8 cellular contexts compared by ENCODE assay signal in genomic region chr5:177349762-177350161, GRCh38. TPM values are rescaled to one million over a fixed set of nuclear protein-coding genes. Genes with fewer than 3 reads are reported as not detected.
DNase-seq lines count a peak whose midpoint lies in the region; ATAC-seq and TF ChIP-seq lines count a peak whose summit lies in the region.

No MANE protein-coding gene starts in this region.

- H3K9me3 Mint-ChIP-seq in brain: peaks cover 0 to 4% (median 0%) of the 10 kb centered on the region in 5 experiments
- peaks cover 0 to 5% (median 0%) of the 10 kb centered on the region in 11 donors for H3K9me3 Mint-ChIP-seq in naive thymus-derived CD4-positive, alpha-beta T cell

- no peaks in the 10 kb centered on the region for H3K27me3 ChIP-seq in HL-60 (ENCODE audit: insufficient read depth, poor library complexity, severe bottlenecking)
- H3K27me3 ChIP-seq in naive thymus-derived CD4-positive, alpha-beta T cell (ENCODE audit: control insufficient read depth in 2 of 2, insufficient read depth in 2 of 2, low read length in 2 of 2): no peaks in the 10 kb centered on the region

- CTCF ChIA-PET in naive thymus-derived CD4-positive, alpha-beta T cell (lab: Charles Lee): interaction anchor here (1.3 to 3.4 kb wide), 2 partner anchors 21 to 35 kb away, joined by 4 to 13 read pairs; no protein-coding TSS in a partner anchor

- intact Hi-C loops in naive thymus-derived CD4-positive, alpha-beta T cell (cut with micrococcal nuclease): loop anchor here (2.0 to 5.0 kb wide), 5 partner anchors 21 to 961 kb away; partner anchors contain the start of genes HIGD2A (in 1 of the 2), NOP16 (in 1 of the 2), NSD1 (in 1 of the 2) and RNF44 (in 1 of the 2)

- no peak for ATAC-seq in naive thymus-derived CD4-positive, alpha-beta T cell
- no peak for ATAC-seq in HG03378 (IDR thresholded peaks at IDR 0.05; ENCODE audit: unreplicated experiment)

- peaks cover 29 to 35% of the 10 kb centered on the region in 2 donors for H3K4me1 ChIP-seq in naive thymus-derived CD4-positive, alpha-beta T cell (ENCODE audit: control insufficient read depth in 2 of 2, insufficient read depth in 2 of 2, low read length in 2 of 2)

- peaks cover 23% of the 10 kb centered on the region for H3K27me3 Mint-ChIP-seq in brain
- H3K27me3 Mint-ChIP-seq in naive thymus-derived CD4-positive, alpha-beta T cell: no peaks in the 10 kb centered on the region

- POLR2A ChIA-PET in naive thymus-derived CD4-positive, alpha-beta T cell (lab: Charles Lee): interaction anchor here (0.8 kb wide), 1 partner anchor 46 kb away, joined by 3 read pairs; the partner anchor contains the start of genes PRELID1 and RAB24

- H3K4me3 ChIP-seq in AG10803 (ENCODE audit: low read length) (peak overlapping the region; percentile 100; the same call in 1 of the 2 replicates), HL-60 (replicated peaks; ENCODE audit: insufficient read depth, low read length) (peak overlapping the region; percentile 90)
- H3K4me3 ChIP-seq in naive thymus-derived CD4-positive, alpha-beta T cell (ENCODE audit: low read length): no peak overlapping the region

- TF ChIP-seq CTCF in AG10803 (conservative IDR thresholded peaks at IDR 0.05; ENCODE audit: low read length): no peak
- TF ChIP-seq CTCF in HL-60 (IDR thresholded peaks at IDR 0.05; ENCODE audit: insufficient read depth, low read length): no peak
- TF ChIP-seq CTCF in brain (conservative IDR thresholded peaks at IDR 0.05): no peak

- H3K36me3 ChIP-seq in naive thymus-derived CD4-positive, alpha-beta T cell (ENCODE audit: control insufficient read depth in 2 of 3, insufficient read depth in 3 of 3, low read length in 3 of 3): peaks cover 0 to 40% (median 5%) of the 10 kb centered on the region in 3 experiments

- DNase-seq in AG10803 (ENCODE audit: low read depth) (no peak), HL-60 (ENCODE audit: low read depth in 1 of 2, low spot score in 1 of 2) (no peak), iPS-NIHi11 (ENCODE audit: low spot score) (no peak), retina (no peak)
- DNase-seq in naive thymus-derived CD4-positive, alpha-beta T cell: no peak
- no peak for DNase-seq in activated effector memory CD4-positive, alpha-beta T cell treated with Interleukin-2 at 50 U/mL for 16 hours

- peak overlapping the region; percentile 98 to 100 (median 100) for H3K4me3 Mint-ChIP-seq in brain
- H3K4me3 Mint-ChIP-seq in naive thymus-derived CD4-positive, alpha-beta T cell: peak overlapping the region; percentile 71 to 99 (median 98)

- H3K36me3 Mint-ChIP-seq in brain: peaks cover 24% of the 10 kb centered on the region
- peaks cover 4 to 22% (median 7%) of the 10 kb centered on the region in 5 donors for H3K36me3 Mint-ChIP-seq in naive thymus-derived CD4-positive, alpha-beta T cell

- H3K4me1 Mint-ChIP-seq in brain: peaks cover 52% of the 10 kb centered on the region
- peaks cover 47 to 68% (median 58%) of the 10 kb centered on the region in 7 donors for H3K4me1 Mint-ChIP-seq in naive thymus-derived CD4-positive, alpha-beta T cell

- H3K9me3 ChIP-seq in naive thymus-derived CD4-positive, alpha-beta T cell (ENCODE audit: control insufficient read depth in 2 of 3, low read length in 3 of 3): no peaks in the 10 kb centered on the region

- peak overlapping the region; percentile 25 to 100 (median 84) for H3K27ac Mint-ChIP-seq in brain
- H3K27ac Mint-ChIP-seq in naive thymus-derived CD4-positive, alpha-beta T cell: peak overlapping the region; percentile 58 to 100 (median 74)

- no peak overlapping the region for H3K27ac ChIP-seq in HL-60 (replicated peaks)
- H3K27ac ChIP-seq in naive thymus-derived CD4-positive, alpha-beta T cell (ENCODE audit: low read depth, low read length): peak overlapping the region; percentile 4

RNA-seq across cellular contexts. Expression of gene LMAN2, which starts 1.7 kb away (rescaled TPM):
- polyA plus RNA-seq in brain (ENCODE audit: insufficient read depth, low read depth, low replicate concordance): 130 TPM
- 100 to 1,000 TPM in 2 of 5 experiments, 10 to 100 TPM in 3; 71.8 to 144 (median 99.7) TPM for total RNA-seq in naive thymus-derived CD4-positive, alpha-beta T cell
- 100 to 1,000 TPM; 194 to 202 TPM for polyA plus RNA-seq in naive thymus-derived CD4-positive, alpha-beta T cell

RNA-seq across cellular contexts. Expression of gene RGS14, which starts 8.0 kb away (rescaled TPM):
- 10.7 TPM for polyA plus RNA-seq in brain (ENCODE audit: insufficient read depth, low read depth, low replicate concordance)
- 100 to 1,000 TPM in 3 of 5 experiments, 10 to 100 TPM in 2; 68.4 to 196 (median 112) TPM for total RNA-seq in naive thymus-derived CD4-positive, alpha-beta T cell
- polyA plus RNA-seq in naive thymus-derived CD4-positive, alpha-beta T cell: 100 to 1,000 TPM in 1 of 2 donors, 10 to 100 TPM in 1; 32.9 to 100 TPM

RNA-seq across cellular contexts. Expression of gene SLC34A1, which starts 34.5 kb away (rescaled TPM):
- polyA plus RNA-seq in brain (ENCODE audit: insufficient read depth, low read depth, low replicate concordance): not detected
- under 1 TPM in 2 of 5 experiments, not detected in 3; 0.27 to 0.29 TPM for total RNA-seq in naive thymus-derived CD4-positive, alpha-beta T cell
- polyA plus RNA-seq in naive thymus-derived CD4-positive, alpha-beta T cell: not detected

RNA-seq across cellular contexts. Expression of gene MXD3, which starts 38.1 kb away (rescaled TPM):
- 48.9 TPM for polyA plus RNA-seq in brain (ENCODE audit: insufficient read depth, low read depth, low replicate concordance)
- total RNA-seq in naive thymus-derived CD4-positive, alpha-beta T cell: 10 to 100 TPM in 4 of 5 experiments, 1 to 10 TPM in 1; 8.8 to 39.8 (median 18.3) TPM
- under 1 TPM; 0.63 to 0.75 TPM for polyA plus RNA-seq in naive thymus-derived CD4-positive, alpha-beta T cell

RNA-seq across cellular contexts. Expression of gene PRELID1, which starts 46.2 kb away (rescaled TPM):
- 96.8 TPM for polyA plus RNA-seq in brain (ENCODE audit: insufficient read depth, low read depth, low replicate concordance)
- total RNA-seq in naive thymus-derived CD4-positive, alpha-beta T cell: 100 to 1,000 TPM in 1 of 5 experiments, 10 to 100 TPM in 4; 49.0 to 172 (median 57.2) TPM
- 100 to 1,000 TPM; 155 to 177 TPM for polyA plus RNA-seq in naive thymus-derived CD4-positive, alpha-beta T cell
